In genomic region chr1:119742193-119742592, GRCh38 we compare ENCODE assay signal across 13 cellular contexts. TPM values are rescaled to one million over a fixed set of nuclear protein-coding genes. Genes with fewer than 3 reads are reported as not detected.
DNase-seq lines count a peak whose midpoint lies in the region; ATAC-seq, FAIRE-seq and TF ChIP-seq lines count a peak whose summit lies in the region.
"Had no signal": no experiment of that assay in that cellular context is flagged by ENCODE, and none has a peak within 500 bp of the region (broad histone marks: within the 10 kb centered on the region; RNA-seq: fewer than 3 reads in every experiment).

No MANE protein-coding gene starts in this region.

- H4K8ac ChIP-seq in IMR-90 (ENCODE audit: low read depth in 2 of 2, low read length in 2 of 2) = 0 out of 4 replicates have a peak overlapping the region, but pooled peaks of 1 of the 2 experiments have one; percentile 17

- intact Hi-C loops in IMR-90 (cut with micrococcal nuclease) = loop anchor here (10.0 kb wide), 1 partner anchor 183 kb away; no protein-coding TSS in a partner anchor

- peak overlapping the region; percentile 25; the same call in 1 of the 2 replicates for H3K18ac ChIP-seq in IMR-90 (ENCODE audit: low read depth, low read length)

- peak overlapping the region; percentile 24; the same call in 1 of the 2 replicates for H4K91ac ChIP-seq in IMR-90 (ENCODE audit: insufficient read depth, low read depth, low read length)

- H2AK9ac ChIP-seq in IMR-90 (replicated peaks; ENCODE audit: low read depth, low read length, poor library complexity) = peak overlapping the region; percentile 89

- dilution Hi-C loops in IMR-90 (cut with HindIII; ENCODE audit: low sequenced_read_pairs, unreplicated experiment) = no loop called here

- in situ Hi-C loops in IMR-90 (cut with MboI; ENCODE audit: low sequenced_read_pairs) = no loop called here

- peak overlapping the region; percentile 4 for H2BK5ac ChIP-seq in IMR-90 (ENCODE audit: low read depth, low read length, poor library complexity, severe bottlenecking)

- no peak for TF ChIP-seq POLR2A in IMR-90 (IDR thresholded peaks at IDR 0.05; ENCODE audit: low read depth, low read length)

- peak overlapping the region; percentile 81 for H2AFZ ChIP-seq in IMR-90 (replicated peaks; ENCODE audit: low read length, poor library complexity)

- H3K9me1 ChIP-seq in IMR-90 (ENCODE audit: insufficient read depth, low read length) = no peaks in the 10 kb centered on the region; the same call in 1 of the 2 replicates

- H3K4me1 ChIP-seq in IMR-90 (ENCODE audit: control insufficient read depth, insufficient read depth, low read length) (peaks cover 8% of the 10 kb centered on the region), small intestine (ENCODE audit: control insufficient read depth in 2 of 2, insufficient read depth in 1 of 2, low read depth in 1 of 2, low read length in 1 of 2) (no peaks in the 10 kb centered on the region)

- no peaks in the 10 kb centered on the region for H3K9me3 Mint-ChIP-seq in chondrocyte (ENCODE audit: low read depth)

- H3K27ac ChIP-seq in IMR-90 (ENCODE audit: insufficient read depth, low read length) (no peak overlapping the region), small intestine (ENCODE audit: low read depth in 1 of 2, low read length in 1 of 2) (no peak overlapping the region)

- no peak overlapping the region for H2BK120ac ChIP-seq in IMR-90 (ENCODE audit: low read depth, low read length)

- H3K79me1 ChIP-seq in IMR-90 (ENCODE audit: low read depth in 1 of 2, low read length in 2 of 2) = no peaks in the 10 kb centered on the region; a peak in 1 of 4 replicates

- no peak overlapping the region for H3K23ac ChIP-seq in IMR-90 (ENCODE audit: low read depth, low read length)

- H3K36me3 ChIP-seq in IMR-90 (ENCODE audit: control insufficient read depth, insufficient read depth, low read length) (peaks cover 55% of the 10 kb centered on the region), small intestine (ENCODE audit: control insufficient read depth in 2 of 2, insufficient read depth in 2 of 2, low read length in 2 of 2) (no peaks in the 10 kb centered on the region)

- DNase-seq in IMR-90 = peak; percentile 38
- DNase-seq in chondrocyte (ENCODE audit: low spot score) = no peak
- peak; percentile 61 for DNase-seq in kidney tubule cell (ENCODE audit: low spot score)
- peak; percentile 68 for DNase-seq in small intestine
- no peak for DNase-seq in NCI-H748 treated with DMSO at 0.1 percent for 48 hours (lab: John Stamatoyannopoulos, UW)
- DNase-seq in HK-2 (ENCODE audit: unreplicated experiment) = no peak
- DNase-seq: activated CD4-positive, alpha-beta T cell treated with anti-CD3 and anti-CD28 coated beads for 48 hours; central memory CD4-positive, alpha-beta T cell; H7; NCI-H2029 had no signal

- no peak for FAIRE-seq in small intestine (lab: Jason Lieb, UNC)

- no peak overlapping the region for H3K4me3 Mint-ChIP-seq in chondrocyte (ENCODE audit: unreplicated experiment)

- H3K27me3 ChIP-seq in IMR-90 (ENCODE audit: control insufficient read depth, insufficient read depth, low read length) (no peaks in the 10 kb centered on the region), small intestine (ENCODE audit: control insufficient read depth in 2 of 2, insufficient read depth in 2 of 2, low read length in 2 of 2) (no peaks in the 10 kb centered on the region)

- H3K27me3 Mint-ChIP-seq in chondrocyte (ENCODE audit: low read depth) = no peaks in the 10 kb centered on the region

- TF ChIP-seq RAD21 in IMR-90 (IDR thresholded peaks at IDR 0.05; ENCODE audit: low read length) = no peak

- H3K4me3 ChIP-seq in IMR-90 (ENCODE audit: insufficient read depth, low read depth, low read length) (no peak overlapping the region), small intestine (ENCODE audit: low read depth in 1 of 2, low read length in 2 of 2) (no peak overlapping the region)

- BruUV-seq in IMR-90 (replicated peaks; lab: Mats Ljungman, UMichigan) = no TSS peak

- H3K4me1 Mint-ChIP-seq in chondrocyte (ENCODE audit: low read depth) = peaks cover 17% of the 10 kb centered on the region

- H3K14ac ChIP-seq in IMR-90 (replicated peaks; ENCODE audit: low read depth, low read length) = no peak overlapping the region

- TF ChIP-seq CTCF in IMR-90 (conservative IDR thresholded peaks at IDR 0.05; ENCODE audit: low read depth, low read length) (no peak), chondrocyte (IDR thresholded peaks at IDR 0.05) (no peak)

- H3K27ac Mint-ChIP-seq in chondrocyte (ENCODE audit: unreplicated experiment) = peak overlapping the region; percentile 84

- H3K4ac ChIP-seq in IMR-90 (ENCODE audit: low read depth, low read length) = peak overlapping the region; percentile 32; the same call in 1 of the 2 replicates

- H4K20me1 ChIP-seq in IMR-90 (ENCODE audit: insufficient read depth, low read length) = peaks cover 5% of the 10 kb centered on the region; the same call in 1 of the 2 replicates

- H3K4me2 ChIP-seq in IMR-90 (ENCODE audit: low read depth, low read length) = no peak overlapping the region

- H2BK20ac ChIP-seq in IMR-90 (ENCODE audit: low read depth, low read length) = no peak overlapping the region

- no peak overlapping the region for H4K5ac ChIP-seq in IMR-90 (ENCODE audit: low read depth, low read length)

- CTCF ChIA-PET in IMR-90 (lab: Yijun Ruan, JAX) = interaction anchor here (0.9 kb wide), 1 partner anchor 123 kb away, joined by 3 read pairs; no protein-coding TSS in a partner anchor

- 60% methylated on average over 2 of the region's 7 CpGs; no CpG with 5 or more reads in 1 of the 2 experiments for WGBS in IMR-90 (ENCODE audit: extremely low coverage in 2 of 2, insufficient read length in 1 of 2), 2 experiments
- WGBS in small intestine, 3 donors = 21 to 57% (median 36%) methylated on average over 6 to 7 of the region's 7 CpGs

- H3K9me3 ChIP-seq in IMR-90 (ENCODE audit: control insufficient read depth, insufficient read depth, low read length) (no peaks in the 10 kb centered on the region), small intestine (ENCODE audit: control insufficient read depth, low read depth) (no peaks in the 10 kb centered on the region)

- no peak overlapping the region for H3K9ac ChIP-seq in IMR-90 (ENCODE audit: low read depth, low read length)

- no peak overlapping the region for H2BK15ac ChIP-seq in IMR-90 (ENCODE audit: low read depth, low read length)

- ATAC-seq in IMR-90 (ENCODE audit: low read depth) (peak; percentile 79), HG03280 (IDR thresholded peaks at IDR 0.05; ENCODE audit: unreplicated experiment) (no peak), HG03439 (IDR thresholded peaks at IDR 0.05; ENCODE audit: unreplicated experiment) (no peak)

- no peak overlapping the region for H2AK5ac ChIP-seq in IMR-90 (ENCODE audit: low read depth, low read length)

- H3K56ac ChIP-seq in IMR-90 (ENCODE audit: extremely low read depth, insufficient read depth, low read length) = no peak overlapping the region

- peaks cover 35% of the 10 kb centered on the region for H3K36me3 Mint-ChIP-seq in chondrocyte (ENCODE audit: low read depth)

- POLR2A ChIA-PET in IMR-90 (lab: Charles Lee; ENCODE audit: unreplicated experiment) = no interaction called here

TF ChIP-seq in IMR-90, 13 proteins besides CTCF, POLR2A, EP300 and RAD21:
- TF ChIP-seq MAZ (IDR thresholded peaks at IDR 0.05; ENCODE audit: borderline replicate concordance, low read depth, low read length) = peak; percentile 66; the same call in 1 of the 2 replicates
- TF ChIP-seq CHD1 (IDR thresholded peaks at IDR 0.05; ENCODE audit: low read depth, low read length) = no peak
TF ChIP-seq in IMR-90: peak in this region for 1.

RNA-seq across cellular contexts. Expression of gene HMGCS2, which starts 26.5 kb away (rescaled TPM):
- total RNA-seq in IMR-90 (2012; rRNA removed) (not detected in 2 replicates), chondrocyte (not detected in 3 replicates)
- polyA plus RNA-seq in IMR-90 (2012; rRNA removed) (not detected in 2 replicates), small intestine (10 to 100 TPM in 2 of 3 donors, 1 to 10 TPM in 1; 8.3 to 36.2 (median 14.6) TPM)
- not detected in 2 replicates for polyA plus RNA-seq in IMR-90 (2012; cell fraction: cytosol; rRNA removed)
- polyA plus RNA-seq in IMR-90 (2012; cell fraction: nucleus; rRNA removed; ENCODE audit: low replicate concordance) = not detected in 2 replicates
- total RNA-seq: fibroblast of villous mesenchyme, H7 had no signal

RNA-seq across cellular contexts. Expression of gene PHGDH, which starts 30.5 kb away (rescaled TPM):
- total RNA-seq in IMR-90 (2012; rRNA removed) (162 and 331 TPM in 2 replicates), chondrocyte (65.8 to 300 TPM (median 274 TPM) in 3 replicates)
- polyA plus RNA-seq in IMR-90 (2012; rRNA removed) (69.1 and 87.9 TPM in 2 replicates), small intestine (10 to 100 TPM in 1 of 3 donors, 1 to 10 TPM in 2; 1.3 to 73.5 (median 4.9) TPM)
- polyA plus RNA-seq in IMR-90 (2012; cell fraction: cytosol; rRNA removed) = 73.9 and 110 TPM in 2 replicates
- polyA plus RNA-seq in IMR-90 (2012; cell fraction: nucleus; rRNA removed; ENCODE audit: low replicate concordance) = 85.5 and 118 TPM in 2 replicates

Comparison
In these comparisons a context has a peak if more than half of its experiments do, and no peak if none do; other contexts are left out.
1. DNase-seq: peak in IMR-90 (single experiment), kidney tubule cell (single experiment) and small intestine (single experiment); none in chondrocyte (single experiment), NCI-H748 treated with DMSO at 0.1 percent for 48 hours (single experiment) and HK-2 (single experiment).